Comparison of ENCODE assay signal across 8 cellular contexts in genomic region chr22:24952837-24953293, GRCh38. TPM values are rescaled to one million over a fixed set of nuclear protein-coding genes. Genes with fewer than 3 reads are reported as not detected.
A peak's percentile ranks its signal among the peaks of the same experiment; 100 is the strongest.
DNase-seq lines count a peak whose midpoint lies in the region; ATAC-seq and TF ChIP-seq lines count a peak whose summit lies in the region.

No MANE protein-coding gene starts in this region.

- no peak for TF ChIP-seq EP300 in SK-N-SH (IDR thresholded peaks at IDR 0.05; ENCODE audit: borderline replicate concordance in 1 of 2, low read depth in 1 of 2, low read length in 1 of 2)

- H3K27me3 ChIP-seq in AG04450 (ENCODE audit: control insufficient read depth, insufficient read depth, low read length) (peaks cover 16% of the 10 kb centered on the region), SK-N-SH (ENCODE audit: insufficient read depth) (no peaks in the 10 kb centered on the region), mucosa of rectum (ENCODE audit: control insufficient read depth in 2 of 2, insufficient read depth in 2 of 2, low read length in 2 of 2) (peaks cover 2 to 3% of the 10 kb centered on the region in 2 donors)

- peaks cover 6% of the 10 kb centered on the region for H3F3A ChIP-seq in SK-N-SH (replicated peaks; ENCODE audit: insufficient read depth)

- H3K9me3 ChIP-seq in AG04450 (ENCODE audit: control insufficient read depth, insufficient read depth, low read length) (no peaks in the 10 kb centered on the region; the same call in 1 of the 2 replicates), SK-N-SH (no peaks in the 10 kb centered on the region), mucosa of rectum (ENCODE audit: control insufficient read depth in 2 of 2, low read length in 2 of 2) (no peaks in the 10 kb centered on the region)

- POLR2A ChIA-PET in AG04450 (lab: Yijun Ruan, JAX): no interaction called here
- POLR2A ChIA-PET in SK-N-SH (lab: Yijun Ruan, JAX): no interaction called here

- H3K36me3 ChIP-seq in SK-N-SH (replicated peaks in 1 of 2; ENCODE audit: control insufficient read depth in 1 of 2, insufficient read depth in 2 of 2, low read length in 1 of 2): no peaks in the 10 kb centered on the region
- H3K36me3 ChIP-seq in mucosa of rectum (ENCODE audit: control insufficient read depth in 2 of 2, insufficient read depth in 2 of 2, low read length in 2 of 2): no peaks in the 10 kb centered on the region
- no peaks in the 10 kb centered on the region for H3K36me3 ChIP-seq in urinary bladder (ENCODE audit: insufficient read depth)

- H4K20me1 ChIP-seq in SK-N-SH (ENCODE audit: insufficient read depth): no peaks in the 10 kb centered on the region

- TF ChIP-seq RAD21 in SK-N-SH (IDR thresholded peaks at IDR 0.05; ENCODE audit: low read length): no peak

- peak overlapping the region; percentile 61; the same call in 1 of the 2 replicates for H3K4me3 ChIP-seq in AG04450 (ENCODE audit: low read depth, low read length)
- H3K4me3 ChIP-seq in SK-N-SH (ENCODE audit: low read depth in 2 of 2, low read length in 1 of 2): peak overlapping the region; percentile 73 to 93
- H3K4me3 ChIP-seq in mucosa of rectum (ENCODE audit: low read length in 2 of 2): peak overlapping the region; percentile 89 to 93
- peak overlapping the region; percentile 66 for H3K4me3 ChIP-seq in urinary bladder (ENCODE audit: low read depth, low read length)

- no peak for ATAC-seq in GM21360 (IDR thresholded peaks at IDR 0.05; ENCODE audit: unreplicated experiment)

- CTCF ChIA-PET in AG04450 (lab: Charles Lee) (no interaction called here), SK-N-SH (lab: Yijun Ruan, JAX) (interaction anchor here (0.7 to 20.1 kb wide), 11 partner anchors 9 to 180 kb away, joined by 3 to 513 read pairs (median 4); no protein-coding TSS in a partner anchor)

- TF ChIP-seq CTCF in AG04450 (IDR thresholded peaks at IDR 0.05; ENCODE audit: low read depth, low read length) (no peak), SK-N-SH (IDR thresholded peaks at IDR 0.05) (no peak), GM10266 (IDR thresholded peaks at IDR 0.05; ENCODE audit: control insufficient read depth, insufficient read depth, low read depth, missing control alignments) (no peak)

- no peaks in the 10 kb centered on the region for H3K9me2 ChIP-seq in SK-N-SH

- H3K4me2 ChIP-seq in SK-N-SH: peak overlapping the region; percentile 97

- peak overlapping the region; percentile 91 for H2AFZ ChIP-seq in SK-N-SH (ENCODE audit: low read depth)

- H3K4me1 ChIP-seq in SK-N-SH (ENCODE audit: control insufficient read depth in 1 of 2, insufficient read depth in 2 of 2, low read depth in 1 of 2, low read length in 1 of 2) (peaks cover 14 to 15% of the 10 kb centered on the region in 2 experiments; a peak in 3 of 4 replicates), mucosa of rectum (ENCODE audit: control insufficient read depth in 2 of 2, insufficient read depth in 2 of 2, low read length in 2 of 2) (peaks cover 15 to 24% of the 10 kb centered on the region in 2 donors), urinary bladder (ENCODE audit: insufficient read depth) (no peaks in the 10 kb centered on the region)

- WGBS in SK-N-SH (ENCODE audit: low lambda C conversion rate): 0% methylated on average over 12 of the region's 29 CpGs
- WGBS in urinary bladder: 2% methylated on average over 29 of the region's 29 CpGs

- peak overlapping the region; percentile 91 for H3K9ac ChIP-seq in SK-N-SH
- peak overlapping the region; percentile 86 to 98 for H3K9ac ChIP-seq in mucosa of rectum (ENCODE audit: low read depth in 1 of 2, low read length in 2 of 2)

- H3K79me2 ChIP-seq in SK-N-SH (ENCODE audit: insufficient read depth): peaks cover 46% of the 10 kb centered on the region; the same call in 1 of the 2 replicates

- H3K27ac ChIP-seq in AG04450 (ENCODE audit: low read depth, low read length) (no peak overlapping the region), SK-N-SH (ENCODE audit: low read depth in 2 of 2, low read length in 1 of 2) (peak overlapping the region; percentile 82 to 87), mucosa of rectum (ENCODE audit: low read depth in 2 of 2, low read length in 2 of 2) (peak overlapping the region; percentile 95 to 96), urinary bladder (ENCODE audit: low read depth) (no peak overlapping the region)

- DNase-seq in AG04450 (ENCODE audit: low read depth, low spot score) (no peak), GOT3 (lab: John Stamatoyannopoulos, UW) (peak; percentile 16), SK-N-SH (peak; percentile 84), epidermal melanocyte (ENCODE audit: insufficient read length, low spot score) (peak; percentile 56), GM10266 (ENCODE audit: extremely low spot score) (no peak)

TF ChIP-seq in SK-N-SH, 30 proteins besides CTCF, POLR2A, EP300 and RAD21:
- TF ChIP-seq REST (IDR thresholded peaks at IDR 0.05; ENCODE audit: low read depth, low read length) (no peak), MAX (IDR thresholded peaks at IDR 0.05; ENCODE audit: low read depth) (peak; percentile 84), CHD2 (IDR thresholded peaks at IDR 0.05; ENCODE audit: low read length, partially characterized antibody) (peak; percentile 87), USF1 (IDR thresholded peaks at IDR 0.05; ENCODE audit: borderline replicate concordance, low read depth) (peak; percentile 83), ZBTB33 (IDR thresholded peaks at IDR 0.05; ENCODE audit: borderline replicate concordance, low read depth) (peak; percentile 87)

RNA-seq across cellular contexts. Expression of gene KIAA1671, which starts 0.3 kb away (rescaled TPM):
- 0.01 and 0.02 TPM in 2 replicates for polyA plus RNA-seq in AG04450 (2011; rRNA removed)
- polyA minus RNA-seq in AG04450 (2011; rRNA and poly(A)+ RNA removed): 0.05 TPM in 1 of 2 replicates, not detected in the other
- 7.0 and 7.4 TPM in 2 replicates for polyA plus RNA-seq in SK-N-SH (2012; rRNA removed)
- polyA plus RNA-seq in SK-N-SH (2012; cell fraction: cytosol; rRNA removed): 5.4 and 6.5 TPM in 2 replicates
- 7.3 and 11.2 TPM in 2 replicates for polyA plus RNA-seq in SK-N-SH (2012; cell fraction: nucleus; rRNA removed)
- total RNA-seq in urinary bladder: 19.0 TPM
- 13.0 TPM for polyA plus RNA-seq in urinary bladder

RNA-seq across cellular contexts. Expression of gene LHFPL7, which starts 6.4 kb away (rescaled TPM):
- polyA plus RNA-seq in AG04450 (2011; rRNA removed) (not detected in 2 replicates), SK-N-SH (2012; rRNA removed) (not detected in 2 replicates), urinary bladder (not detected)
- polyA minus RNA-seq in AG04450 (2011; rRNA and poly(A)+ RNA removed): not detected in 2 replicates
- polyA plus RNA-seq in SK-N-SH (2012; cell fraction: cytosol; rRNA removed): not detected in 2 replicates
- polyA plus RNA-seq in SK-N-SH (2012; cell fraction: nucleus; rRNA removed): not detected in 2 replicates
- total RNA-seq in urinary bladder: not detected

Comparison
In these comparisons a context has a peak if more than half of its experiments do, and no peak if none do; other contexts are left out.
1. DNase-seq: peak in GOT3 (single experiment), SK-N-SH (single experiment) and epidermal melanocyte (single experiment); none in AG04450 (single experiment) and GM10266 (single experiment).
2. H3K27ac ChIP-seq: peak in SK-N-SH (2 of 2) and mucosa of rectum (2 of 2); none in AG04450 (single experiment) and urinary bladder (single experiment).
3. Peak in every context shown above with its lines, with median percentiles within 50 percentile points of each other: H3K4me3 ChIP-seq.